Comparison of ENCODE assay signal across 11 cellular contexts in the genomic region with DNA sequence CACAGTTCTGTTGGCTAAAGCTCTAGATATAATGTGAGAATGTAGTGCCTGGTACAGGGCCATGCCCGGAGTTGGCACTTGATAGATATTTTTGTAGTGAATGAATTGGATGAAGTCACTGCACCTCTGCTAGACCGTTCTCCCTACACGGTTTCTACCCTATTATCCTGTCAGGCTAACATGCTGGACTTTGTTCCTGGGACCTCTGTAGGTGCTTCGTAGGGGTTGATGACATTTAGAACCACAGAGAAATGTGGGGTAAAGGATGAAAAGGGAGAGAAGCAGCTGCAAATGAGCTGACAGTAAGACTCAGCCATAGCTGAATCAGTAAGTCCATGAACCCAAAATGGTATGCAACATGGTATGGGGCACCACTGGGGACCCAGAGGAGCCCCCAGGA. TPM values are rescaled to one million over a fixed set of nuclear protein-coding genes. Genes with fewer than 3 reads are reported as not detected.
"Had no signal": no experiment of that assay in that cellular context is flagged by ENCODE, and none has a peak within 500 bp of the region (broad histone marks: within the 10 kb centered on the region; RNA-seq: fewer than 3 reads in every experiment).

No MANE protein-coding gene starts in this region.

- ATAC-seq: HCT116, K562 had no signal

- H3K36me3 ChIP-seq: HAP-1 had no signal

- H3K9me3 ChIP-seq: HAP-1 had no signal

- H3K9ac ChIP-seq: GM23248 had no signal

- DNase-seq: GM23248, GOT3, H7, HFFc6, IMR-90, KG1 had no signal

- H3K4me3 ChIP-seq: GM23248, HAP-1, K562 had no signal

- H3K27ac Mint-ChIP-seq: HFFc6 had no signal

- H3K9me3 Mint-ChIP-seq: HFFc6 had no signal

- H3K4me3 Mint-ChIP-seq: HFFc6 had no signal

- H3K27ac ChIP-seq: GM23248, HL-60 had no signal

- H3K4me1 ChIP-seq: HAP-1 had no signal

RNA-seq across cellular contexts. Expression of a gene that starts 4.1 kb away (rescaled TPM):
- total RNA-seq: H4 had no signal
- polyA plus RNA-seq: K562 had no signal
